8 cellular contexts compared by ENCODE assay signal in genomic region chr16:27374231-27374793, GRCh38. TPM values are rescaled to one million over a fixed set of nuclear protein-coding genes. Genes with fewer than 3 reads are reported as not detected.
DNase-seq lines count a peak whose midpoint lies in the region; ATAC-seq and TF ChIP-seq lines count a peak whose summit lies in the region.

No MANE protein-coding gene starts in this region.

- peaks cover 30% of the 10 kb centered on the region for H3K4me1 ChIP-seq in MM.1S (ENCODE audit: low read length)
- H3K4me1 ChIP-seq in PC-9 (replicated peaks; ENCODE audit: insufficient read depth), result no peaks in the 10 kb centered on the region

- CTCF ChIA-PET in PC-9 (lab: Charles Lee), result interaction anchor here (0.6 kb wide), 1 partner anchor 205 kb away, joined by 6 read pairs; no protein-coding TSS in a partner anchor

- H3K27ac ChIP-seq in MM.1S (ENCODE audit: low read length) (peak overlapping the region; percentile 72), PC-9 (no peak overlapping the region)

- H3K79me2 ChIP-seq in MM.1S (ENCODE audit: low read length) (no peaks in the 10 kb centered on the region), PC-9 (ENCODE audit: low read depth) (no peaks in the 10 kb centered on the region)

- H3F3A ChIP-seq in MM.1S (ENCODE audit: insufficient read depth, low read length), result peaks cover 29% of the 10 kb centered on the region
- H3F3A ChIP-seq in PC-9 (ENCODE audit: insufficient read depth, low read depth), result 0 out of 2 replicates have a peak, but pooled peaks cover 6% of the 10 kb centered on the region

- no peaks in the 10 kb centered on the region for H3K9me2 ChIP-seq in MM.1S (replicated peaks; ENCODE audit: insufficient read depth, low read length)
- no peaks in the 10 kb centered on the region for H3K9me2 ChIP-seq in PC-9 (ENCODE audit: insufficient read depth)

- peak overlapping the region; percentile 54; the same call in 1 of the 2 replicates for H2AFZ ChIP-seq in MM.1S (ENCODE audit: low read length)
- no peak overlapping the region for H2AFZ ChIP-seq in PC-9

- BruUV-seq in PC-9 (replicated peaks; lab: Mats Ljungman, UMichigan), result no TSS peak

- H3K36me3 ChIP-seq in MM.1S (replicated peaks; ENCODE audit: insufficient read depth, low read length), result no peaks in the 10 kb centered on the region
- no peaks in the 10 kb centered on the region for H3K36me3 ChIP-seq in PC-9 (ENCODE audit: low read depth)

- POLR2A ChIA-PET in PC-9 (lab: Charles Lee; ENCODE audit: unreplicated experiment), result no interaction called here

- intact Hi-C loops in PC-9 (cut with micrococcal nuclease; ENCODE audit: unreplicated experiment), result no loop called here

- H3K9ac ChIP-seq in MM.1S (ENCODE audit: low read length), result peak overlapping the region; percentile 34

- H3K4me2 ChIP-seq in MM.1S (ENCODE audit: low read depth, low read length) (peak overlapping the region; percentile 46), PC-9 (no peak overlapping the region)

- ATAC-seq in GM21528 (IDR thresholded peaks at IDR 0.05; ENCODE audit: low FRiP score, unreplicated experiment), result peak; percentile 37

- no peaks in the 10 kb centered on the region for H4K20me1 ChIP-seq in MM.1S (ENCODE audit: insufficient read depth, low read length)
- no peaks in the 10 kb centered on the region for H4K20me1 ChIP-seq in PC-9 (ENCODE audit: insufficient read depth)

- DNase-seq in GM13977 (ENCODE audit: low spot score) (peak; percentile 47), MM.1S (peak; percentile 39), medulla oblongata (ENCODE audit: extremely low spot score) (peak; percentile 68), DMS153 treated with DMSO at 0.1 percent for 48 hours (lab: John Stamatoyannopoulos, UW; ENCODE audit: unreplicated experiment) (no peak), DMS53 treated with DMSO at 0.1 percent for 48 hours (lab: John Stamatoyannopoulos, UW; ENCODE audit: unreplicated experiment) (no peak), NCI-H2196 (lab: John Stamatoyannopoulos, UW; ENCODE audit: unreplicated experiment) (no peak), PC-9 (no peak)

- in situ Hi-C loops in GM13977 (cut with MboI; ENCODE audit: low pct_unique_long_range_greater_than_20kb, low sequenced_read_pairs, unreplicated experiment), result loop anchor here (10.0 kb wide), 1 partner anchor 200 kb away; no protein-coding TSS in a partner anchor

- TF ChIP-seq CTCF in GM13977 (IDR thresholded peaks at IDR 0.05; ENCODE audit: extremely low read depth, insufficient read depth, missing control alignments), result no peak
- no peak for TF ChIP-seq CTCF in MM.1S (IDR thresholded peaks at IDR 0.05; ENCODE audit: low read length)
- TF ChIP-seq CTCF in PC-9 (conservative IDR thresholded peaks at IDR 0.05), result no peak

- H3K9me3 ChIP-seq in MM.1S (replicated peaks; ENCODE audit: insufficient read depth, low read length) (no peaks in the 10 kb centered on the region), PC-9 (ENCODE audit: insufficient read depth, low read depth) (no peaks in the 10 kb centered on the region)

- H3K4me3 ChIP-seq in MM.1S (ENCODE audit: low read length) (peak overlapping the region; percentile 51; the same call in 1 of the 2 replicates), PC-9 (no peak overlapping the region)

- H3K27me3 ChIP-seq in MM.1S (replicated peaks; ENCODE audit: insufficient read depth, low read length) (peaks cover 12% of the 10 kb centered on the region; the same call in 1 of the 2 replicates), PC-9 (ENCODE audit: insufficient read depth, low read depth) (peaks cover 11% of the 10 kb centered on the region)

RNA-seq across cellular contexts. Expression of gene IL21R, which starts 27.7 kb away (rescaled TPM):
- total RNA-seq in PC-9 (2021), result 0.35 and 3.8 TPM in 2 replicates

Comparison
In these comparisons a context has a peak if more than half of its experiments do, and no peak if none do; other contexts are left out.
1. DNase-seq: peak in GM13977 (single experiment), MM.1S (single experiment) and medulla oblongata (single experiment); none in DMS153 treated with DMSO at 0.1 percent for 48 hours (single experiment), DMS53 treated with DMSO at 0.1 percent for 48 hours (single experiment), NCI-H2196 (single experiment) and PC-9 (0 of 2).